ENCODE assay signal across 8 cellular contexts in the genomic region with DNA sequence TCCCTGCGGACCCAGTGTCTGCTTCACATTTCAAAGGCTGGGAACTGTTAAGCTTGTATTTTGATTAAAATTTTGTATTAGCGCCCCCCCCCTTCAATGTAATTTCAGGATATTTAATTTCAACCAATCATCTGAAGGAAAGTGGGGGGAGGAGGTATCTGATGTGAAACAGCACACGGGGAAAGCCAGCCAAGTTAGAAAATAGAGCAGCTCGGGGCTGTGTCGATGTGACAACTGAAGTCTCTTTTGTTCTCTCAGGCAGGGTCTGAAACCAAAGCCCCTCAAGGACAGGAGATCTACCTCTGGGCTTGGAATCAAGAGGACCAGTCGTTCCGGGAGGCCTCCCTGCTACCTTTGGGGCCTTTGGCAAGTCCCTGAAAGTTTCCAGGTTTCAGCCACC. TPM values are rescaled to one million over a fixed set of nuclear protein-coding genes. Genes with fewer than 3 reads are reported as not detected.
A peak's percentile ranks its signal among the peaks of the same experiment; 100 is the strongest.
DNase-seq lines count a peak whose midpoint lies in the region; ATAC-seq and TF ChIP-seq lines count a peak whose summit lies in the region.
"Had no signal": no experiment of that assay in that cellular context is flagged by ENCODE, and none has a peak within 500 bp of the region (broad histone marks: within the 10 kb centered on the region; RNA-seq: fewer than 3 reads in every experiment).

No MANE protein-coding gene starts in this region.

- H3K9me3 ChIP-seq in gastroesophageal sphincter (no peaks in the 10 kb centered on the region), stomach smooth muscle (ENCODE audit: control insufficient read depth in 2 of 2, low read length in 2 of 2) (no peaks in the 10 kb centered on the region)
- H3K9me3 ChIP-seq: BE2C had no signal

- H3K4me3 Mint-ChIP-seq in osteocyte (ENCODE audit: unreplicated experiment) = no peak overlapping the region

- H3K4me3 ChIP-seq in gastroesophageal sphincter (no peak overlapping the region), stomach smooth muscle (ENCODE audit: low read length in 2 of 2) (no peak overlapping the region)

- CTCF ChIA-PET in RWPE1 (lab: Yijun Ruan, JAX) = interaction anchor here (0.6 to 1.3 kb wide), 7 partner anchors 54 to 1330 kb away, joined by 3 to 6 read pairs (median 4); no protein-coding TSS in a partner anchor

- no peak for TF ChIP-seq POLR2A in gastroesophageal sphincter (IDR thresholded peaks at IDR 0.05)

- H3K27me3 ChIP-seq in gastroesophageal sphincter = no peaks in the 10 kb centered on the region
- no peaks in the 10 kb centered on the region for H3K27me3 ChIP-seq in stomach smooth muscle (ENCODE audit: control insufficient read depth in 1 of 2, insufficient read depth in 2 of 2, low read length in 2 of 2)
- H3K27me3 ChIP-seq: BE2C had no signal

- 7 to 39% methylated on average over 5 to 6 of the region's 7 CpGs for WGBS in gastroesophageal sphincter (ENCODE audit: low coverage in 1 of 2), 2 donors

- H3K4me1 ChIP-seq in gastroesophageal sphincter (peaks cover 16 to 91% (median 32%) of the 10 kb centered on the region in 3 donors), stomach smooth muscle (ENCODE audit: control insufficient read depth, insufficient read depth, low read length) (peaks cover 45% of the 10 kb centered on the region)
- H3K4me1 ChIP-seq: BE2C had no signal

- ATAC-seq in gastroesophageal sphincter (no peak), HG02642 (IDR thresholded peaks at IDR 0.05; ENCODE audit: poor library complexity, unreplicated experiment) (no peak)

- no peak overlapping the region for H3K27ac Mint-ChIP-seq in osteocyte (ENCODE audit: unreplicated experiment)

- no peaks in the 10 kb centered on the region for H3K27me3 Mint-ChIP-seq in osteocyte (ENCODE audit: unreplicated experiment)

- TF ChIP-seq CTCF in RWPE1 (conservative IDR thresholded peaks at IDR 0.05; ENCODE audit: low read depth) = no peak
- TF ChIP-seq CTCF in gastroesophageal sphincter (IDR thresholded peaks at IDR 0.05) = no peak
- TF ChIP-seq CTCF in osteocyte (IDR thresholded peaks at IDR 0.05) = no peak

- peak overlapping the region; percentile 35; the same call in 1 of the 2 replicates for H3K27ac ChIP-seq in RWPE1
- peak overlapping the region; percentile 55 to 80 (median 78) for H3K27ac ChIP-seq in gastroesophageal sphincter
- H3K27ac ChIP-seq in stomach smooth muscle (ENCODE audit: low read length) = peak overlapping the region; percentile 37

- no peaks in the 10 kb centered on the region for H3K9me3 Mint-ChIP-seq in osteocyte (ENCODE audit: unreplicated experiment)

- POLR2A ChIA-PET in RWPE1 (lab: Yijun Ruan, JAX; ENCODE audit: low non-redundant PET) = no interaction called here

- DNase-seq in RWPE1 (ENCODE audit: low spot score) (no peak), left kidney (ENCODE audit: low read depth, low spot score) (peak; percentile 34), osteocyte (ENCODE audit: extremely low spot score, unreplicated experiment) (no peak), NCI-H524 treated with DMSO at 0.1 percent for 48 hours (lab: John Stamatoyannopoulos, UW) (no peak)

- H3K9ac ChIP-seq in stomach smooth muscle (ENCODE audit: low read length in 2 of 2) = no peak overlapping the region

- peaks cover 35% of the 10 kb centered on the region for H3K4me1 Mint-ChIP-seq in osteocyte (ENCODE audit: unreplicated experiment)

- H3K36me3 Mint-ChIP-seq in osteocyte (ENCODE audit: unreplicated experiment) = no peaks in the 10 kb centered on the region

- TF ChIP-seq EP300 in gastroesophageal sphincter (IDR thresholded peaks at IDR 0.05) = no peak

- H3K36me3 ChIP-seq in gastroesophageal sphincter (no peaks in the 10 kb centered on the region), stomach smooth muscle (ENCODE audit: control insufficient read depth in 2 of 2, insufficient read depth in 2 of 2, low read length in 2 of 2) (no peaks in the 10 kb centered on the region)
- H3K36me3 ChIP-seq: BE2C had no signal

RNA-seq across cellular contexts. Expression of a gene that starts 39.4 kb away (rescaled TPM):
- 10 to 100 TPM; 49.7 to 76.3 (median 61.9) TPM for total RNA-seq in gastroesophageal sphincter
- 19.0 and 21.3 TPM in 2 replicates for total RNA-seq in osteocyte
